8 cellular contexts compared by ENCODE assay signal in the genomic region with DNA sequence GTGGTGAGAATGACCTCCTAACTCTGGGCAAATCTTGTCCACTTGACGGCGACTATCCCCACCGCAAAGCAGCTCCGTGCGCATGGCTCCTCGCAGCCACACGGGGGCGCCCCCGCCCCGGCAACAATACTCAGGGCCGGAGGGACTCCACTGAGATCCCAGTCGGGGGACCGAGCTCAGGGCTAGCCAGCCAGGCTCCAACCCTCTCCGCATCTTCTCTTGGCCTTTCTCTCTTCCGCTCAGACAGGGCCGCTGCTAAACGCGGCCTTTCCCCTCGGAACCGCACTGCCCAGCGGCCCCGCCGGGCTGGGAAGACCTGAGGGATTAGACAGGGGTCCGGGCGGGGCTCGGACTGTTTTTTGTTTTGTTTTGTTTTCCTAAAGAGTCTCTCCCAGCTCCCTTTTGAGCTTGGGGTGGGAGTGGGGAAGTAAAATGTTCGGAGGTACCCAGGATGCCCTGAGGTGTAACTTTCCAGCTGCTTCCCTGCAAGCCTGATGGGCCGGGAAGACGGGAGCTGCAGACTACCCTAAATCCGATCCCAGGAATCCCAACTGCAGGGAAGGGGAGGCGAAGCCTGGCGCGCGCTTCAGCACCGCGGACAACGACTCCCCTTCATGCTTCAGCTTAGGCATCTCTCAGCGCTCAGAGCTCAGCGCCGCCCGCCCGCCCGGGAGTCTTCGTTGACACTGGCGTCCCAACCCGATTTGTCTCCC. TPM values are rescaled to one million over a fixed set of nuclear protein-coding genes. Genes with fewer than 3 reads are reported as not detected.
A peak's percentile ranks its signal among the peaks of the same experiment; 100 is the strongest.
DNase-seq lines count a peak whose midpoint lies in the region; ATAC-seq, FAIRE-seq and TF ChIP-seq lines count a peak whose summit lies in the region.

No MANE protein-coding gene starts in this region.

- WGBS in HepG2 (ENCODE audit: low lambda C conversion rate), result 54% methylated on average over 36 of the region's 46 CpGs

- H3K36me3 Mint-ChIP-seq in activated CD4-positive, alpha-beta T cell treated with anti-CD3 and anti-CD28 coated beads, Interleukin-2, amount 10 ng/mL, durations not matched to agents 7 days and 5 days (ENCODE audit: low read depth), result no peaks in the 10 kb centered on the region

- H4K20me1 ChIP-seq in HepG2 (ENCODE audit: insufficient read depth, low read length), result peaks cover 16% of the 10 kb centered on the region; the same call in 1 of the 2 replicates

- peaks cover 33% of the 10 kb centered on the region for H3K4me1 ChIP-seq in HepG2 (ENCODE audit: insufficient read depth, low read length)

- no peaks in the 10 kb centered on the region for H3K9me3 Mint-ChIP-seq in activated CD4-positive, alpha-beta T cell treated with anti-CD3 and anti-CD28 coated beads, Interleukin-2, amount 10 ng/mL, durations not matched to agents 7 days and 5 days

- peak overlapping the region in 2 of 3 experiments; percentile 46 to 49; a peak in 4 of 6 replicates for H3K4me3 ChIP-seq in HepG2 (replicated peaks in 1 of 3; ENCODE audit: insufficient read depth in 1 of 3, low read depth in 2 of 3, low read length in 3 of 3)

- DNase-seq in ACHN, result peak; percentile 84
- peak; percentile 33 for DNase-seq in NCI-H345 treated with DMSO at 0.1 percent for 48 hours (lab: John Stamatoyannopoulos, UW; ENCODE audit: unreplicated experiment)
- peak; percentile 75 for DNase-seq in activated CD4-positive, alpha-beta T cell treated with anti-CD3 and anti-CD28 coated beads, Interleukin-2, amount 10 ng/mL, durations not matched to agents 7 days and 5 days
- peak; percentile 57 for DNase-seq in dedifferentiated amniotic fluid mesenchymal stem cell (ENCODE audit: extremely low spot score)
- peak; percentile 62 for DNase-seq in HepG2 (ENCODE audit: low spot score)
- DNase-seq in stimulated activated CD4-positive, alpha-beta T cell treated with anti-CD3 and anti-CD28 coated beads, Interleukin-2, amount 100 ng/mL, for 48 hours, result peak; percentile 76 to 80

- in situ Hi-C loops in ACHN (cut with HindIII; ENCODE audit: low pct_ligation_motif_present, low pct_unique_long_range_greater_than_20kb, low sequenced_read_pairs) (no loop called here), HepG2 (cut with HindIII; ENCODE audit: extremely low pct_ligation_motif_present, low pct_unique_long_range_greater_than_20kb) (loop anchor here (5.0 kb wide), 1 partner anchor 171 kb away; no protein-coding TSS in a partner anchor)

- no peak for TF ChIP-seq POLR2A in HepG2 (IDR thresholded peaks at IDR 0.05; ENCODE audit: insufficient read depth in 1 of 2, low read depth in 2 of 2, low read length in 2 of 2)

- POLR2A ChIA-PET in activated CD4-positive, alpha-beta T cell treated with anti-CD3 and anti-CD28 coated beads, Interleukin-2, amount 10 ng/mL, durations not matched to agents 7 days and 5 days (lab: Charles Lee), result interaction anchor here (1.2 kb wide), 1 partner anchor 169 kb away, joined by 3 read pairs; no protein-coding TSS in a partner anchor
- POLR2A ChIA-PET in HepG2 (lab: Yijun Ruan, JAX), result interaction anchor here (0.6 to 2.1 kb wide), 5 partner anchors 9 to 216 kb away, joined by 3 to 17 read pairs (median 5); a partner anchor contains a TSS

- no peaks in the 10 kb centered on the region for H3K27me3 ChIP-seq in HepG2 (ENCODE audit: control insufficient read depth in 1 of 2, insufficient read depth in 2 of 2, low read length in 2 of 2)

- ATAC-seq in GM18867 (IDR thresholded peaks at IDR 0.05; ENCODE audit: unreplicated experiment) (peak; percentile 41), HG03139 (IDR thresholded peaks at IDR 0.05; ENCODE audit: unreplicated experiment) (peak; percentile 63), HepG2 (peak; percentile 87)

- no peak overlapping the region for H3K27ac Mint-ChIP-seq in activated CD4-positive, alpha-beta T cell treated with anti-CD3 and anti-CD28 coated beads, Interleukin-2, amount 10 ng/mL, durations not matched to agents 7 days and 5 days

- H3K27me3 Mint-ChIP-seq in activated CD4-positive, alpha-beta T cell treated with anti-CD3 and anti-CD28 coated beads, Interleukin-2, amount 10 ng/mL, durations not matched to agents 7 days and 5 days, result peaks cover 23% of the 10 kb centered on the region

- CTCF ChIA-PET in activated CD4-positive, alpha-beta T cell treated with anti-CD3 and anti-CD28 coated beads, Interleukin-2, amount 10 ng/mL, durations not matched to agents 7 days and 5 days (lab: Charles Lee), result interaction anchor here (0.5 to 5.1 kb wide), 47 partner anchors 9 to 637 kb away, joined by 3 to 47 read pairs (median 4); a partner anchor contains a TSS
- CTCF ChIA-PET in HepG2 (lab: Yijun Ruan, JAX; ENCODE audit: low intra/inter-chr PET ratio, low total read pairs), result interaction anchor here (0.9 to 1.8 kb wide), 3 partner anchors 169 to 232 kb away, joined by 3 to 10 read pairs (median 5); no protein-coding TSS in a partner anchor

- FAIRE-seq in HepG2 (lab: Jason Lieb, UNC), result peak; percentile 56

- peak; percentile 87 for TF ChIP-seq RAD21 in HepG2 (CRISPR knock-in tag; IDR thresholded peaks at IDR 0.05)

- peaks cover 50% of the 10 kb centered on the region for H3K4me1 Mint-ChIP-seq in activated CD4-positive, alpha-beta T cell treated with anti-CD3 and anti-CD28 coated beads, Interleukin-2, amount 10 ng/mL, durations not matched to agents 7 days and 5 days

- no peak overlapping the region for H3K27ac ChIP-seq in HepG2 (ENCODE audit: extremely low read length, insufficient read depth, low read length)

- TF ChIP-seq CTCF in HepG2 (CRISPR knock-in tag; IDR thresholded peaks at IDR 0.05), result peak; percentile 93

- H3K36me3 ChIP-seq in HepG2 (replicated peaks in 1 of 2; ENCODE audit: control insufficient read depth in 1 of 2, insufficient read depth in 2 of 2, low read length in 2 of 2), result 0 out of 5 replicates have a peak, but pooled peaks cover 0 to 3% of the 10 kb centered on the region in 2 experiments

- H3K9ac ChIP-seq in HepG2 (ENCODE audit: insufficient read depth, low read depth, low read length), result no peak overlapping the region

- H3K9me3 ChIP-seq in HepG2 (ENCODE audit: low read length), result no peaks in the 10 kb centered on the region

- TF ChIP-seq EP300 in HepG2 (IDR thresholded peaks at IDR 0.05; ENCODE audit: low read depth in 2 of 2, low read length in 2 of 2) (no peak), HepG2 (CRISPR knock-in tag; IDR thresholded peaks at IDR 0.05; ENCODE audit: borderline replicate concordance) (no peak)

- no TSS peak for BruUV-seq in HepG2 (replicated peaks; lab: Mats Ljungman, UMichigan)

- no peaks in the 10 kb centered on the region for H3K79me2 ChIP-seq in HepG2 (ENCODE audit: insufficient read depth, low read length)

- H2AFZ ChIP-seq in HepG2 (ENCODE audit: low read length), result no peak overlapping the region

- H3K4me2 ChIP-seq in HepG2 (ENCODE audit: low read depth, low read length), result peak overlapping the region; percentile 72

- intact Hi-C loops in HepG2 (cut with micrococcal nuclease; ENCODE audit: unreplicated experiment), result loop anchor here (1.0 kb wide), 1 partner anchor 168 kb away; no protein-coding TSS in a partner anchor

- H3K4me3 Mint-ChIP-seq in activated CD4-positive, alpha-beta T cell treated with anti-CD3 and anti-CD28 coated beads, Interleukin-2, amount 10 ng/mL, durations not matched to agents 7 days and 5 days, result peak overlapping the region; percentile 73

RNA-seq across cellular contexts. Expression of a gene that starts 2.7 kb away (rescaled TPM):
- 1 to 10 TPM; 3.5 to 4.5 TPM for total RNA-seq in activated CD4-positive, alpha-beta T cell treated with anti-CD3 and anti-CD28 coated beads, Interleukin-2, amount 10 ng/mL, durations not matched to agents 7 days and 5 days
- 0.42 TPM in 1 of 2 replicates, not detected in the other for total RNA-seq in HepG2 (2016; rRNA removed; fragmentation: Illumina TruSeq; extraction: Trizol)
- total RNA-seq in HepG2 (2016; cell fraction: cytosol; rRNA removed; fragmentation: Illumina TruSeq; extraction: Trizol; ENCODE audit: low read depth), result not detected in 2 replicates
- total RNA-seq in HepG2 (2016; cell fraction: insoluble cytoplasmic fraction; rRNA removed; fragmentation: Illumina TruSeq; extraction: Trizol), result 0.13 and 0.52 TPM in 2 replicates
- not detected in 2 replicates for total RNA-seq in HepG2 (2016; cell fraction: membrane; rRNA removed; fragmentation: Illumina TruSeq; extraction: Trizol)
- 1.1 and 1.7 TPM in 2 replicates for total RNA-seq in HepG2 (2016; cell fraction: nucleus; rRNA removed; fragmentation: Illumina TruSeq; extraction: Trizol)
- polyA plus RNA-seq in HepG2 (2011; rRNA removed), result 0.70 and 0.88 TPM in 2 replicates
- polyA plus RNA-seq in HepG2 (2011; cell fraction: cytosol; rRNA removed), result 0.13 TPM in 1 of 2 replicates, not detected in the other
- polyA plus RNA-seq in HepG2 (2011; cell fraction: nucleus; rRNA removed), result 3.4 and 3.8 TPM in 2 replicates
- 1.0 and 1.6 TPM in 2 replicates for polyA plus RNA-seq in HepG2 (2012)
- not detected in 2 replicates for polyA plus RNA-seq in HepG2 (2016; cell fraction: cytosol; fragmentation: Illumina TruSeq; extraction: Trizol; ENCODE audit: low read depth)
- not detected in 2 replicates for polyA plus RNA-seq in HepG2 (2016; cell fraction: insoluble cytoplasmic fraction; fragmentation: Illumina TruSeq; extraction: Trizol; ENCODE audit: low read depth)
- polyA plus RNA-seq in HepG2 (2016; cell fraction: membrane; fragmentation: Illumina TruSeq; extraction: Trizol; ENCODE audit: low read depth), result not detected in 2 replicates
- polyA plus RNA-seq in HepG2 (2016; cell fraction: nucleus; fragmentation: Illumina TruSeq; extraction: Trizol; ENCODE audit: insufficient read depth, low read depth), result 2.7 and 2.9 TPM in 2 replicates
- 1.2 and 2.3 TPM in 2 replicates for polyA minus RNA-seq in HepG2 (2011; rRNA and poly(A)+ RNA removed; ENCODE audit: low replicate concordance)
- not detected in 2 replicates for polyA minus RNA-seq in HepG2 (2011; cell fraction: cytosol; rRNA and poly(A)+ RNA removed)
- 4.1 and 7.7 TPM in 2 replicates for polyA minus RNA-seq in HepG2 (2011; cell fraction: nucleus; rRNA and poly(A)+ RNA removed)

RNA-seq across cellular contexts. Expression of a gene that starts 22.7 kb away (rescaled TPM):
- total RNA-seq in activated CD4-positive, alpha-beta T cell treated with anti-CD3 and anti-CD28 coated beads, Interleukin-2, amount 10 ng/mL, durations not matched to agents 7 days and 5 days, result 100 to 1,000 TPM; 135 to 145 TPM
- 33.2 and 36.5 TPM in 2 replicates for total RNA-seq in HepG2 (2016; rRNA removed; fragmentation: Illumina TruSeq; extraction: Trizol)
- total RNA-seq in HepG2 (2016; cell fraction: cytosol; rRNA removed; fragmentation: Illumina TruSeq; extraction: Trizol; ENCODE audit: low read depth), result 23.2 and 27.7 TPM in 2 replicates
- 30.6 and 34.0 TPM in 2 replicates for total RNA-seq in HepG2 (2016; cell fraction: insoluble cytoplasmic fraction; rRNA removed; fragmentation: Illumina TruSeq; extraction: Trizol)
- total RNA-seq in HepG2 (2016; cell fraction: membrane; rRNA removed; fragmentation: Illumina TruSeq; extraction: Trizol), result 23.7 and 29.9 TPM in 2 replicates
- total RNA-seq in HepG2 (2016; cell fraction: nucleus; rRNA removed; fragmentation: Illumina TruSeq; extraction: Trizol), result 50.1 and 59.4 TPM in 2 replicates
- polyA plus RNA-seq in HepG2 (2011; rRNA removed), result 35.5 and 39.8 TPM in 2 replicates
- polyA plus RNA-seq in HepG2 (2011; cell fraction: cytosol; rRNA removed), result 7.7 and 10.8 TPM in 2 replicates
- polyA plus RNA-seq in HepG2 (2011; cell fraction: nucleus; rRNA removed), result 66.7 and 69.3 TPM in 2 replicates
- 35.2 and 48.0 TPM in 2 replicates for polyA plus RNA-seq in HepG2 (2012)
- 1.0 and 1.1 TPM in 2 replicates for polyA plus RNA-seq in HepG2 (2016; cell fraction: cytosol; fragmentation: Illumina TruSeq; extraction: Trizol; ENCODE audit: low read depth)
- 24.3 and 27.7 TPM in 2 replicates for polyA plus RNA-seq in HepG2 (2016; cell fraction: insoluble cytoplasmic fraction; fragmentation: Illumina TruSeq; extraction: Trizol; ENCODE audit: low read depth)
- polyA plus RNA-seq in HepG2 (2016; cell fraction: membrane; fragmentation: Illumina TruSeq; extraction: Trizol; ENCODE audit: low read depth), result 2.9 and 3.6 TPM in 2 replicates
- 105 and 122 TPM in 2 replicates for polyA plus RNA-seq in HepG2 (2016; cell fraction: nucleus; fragmentation: Illumina TruSeq; extraction: Trizol; ENCODE audit: insufficient read depth, low read depth)
- 18.7 and 34.4 TPM in 2 replicates for polyA minus RNA-seq in HepG2 (2011; rRNA and poly(A)+ RNA removed; ENCODE audit: low replicate concordance)
- 18.9 and 20.4 TPM in 2 replicates for polyA minus RNA-seq in HepG2 (2011; cell fraction: cytosol; rRNA and poly(A)+ RNA removed)
- polyA minus RNA-seq in HepG2 (2011; cell fraction: nucleus; rRNA and poly(A)+ RNA removed), result 91.7 and 107 TPM in 2 replicates

RNA-seq across cellular contexts. Expression of a gene that starts 57.7 kb away (rescaled TPM):
- 10 to 100 TPM; 25.9 to 30.3 TPM for total RNA-seq in activated CD4-positive, alpha-beta T cell treated with anti-CD3 and anti-CD28 coated beads, Interleukin-2, amount 10 ng/mL, durations not matched to agents 7 days and 5 days
- 129 and 160 TPM in 2 replicates for total RNA-seq in HepG2 (2016; rRNA removed; fragmentation: Illumina TruSeq; extraction: Trizol)
- total RNA-seq in HepG2 (2016; cell fraction: cytosol; rRNA removed; fragmentation: Illumina TruSeq; extraction: Trizol; ENCODE audit: low read depth), result 72.9 and 79.2 TPM in 2 replicates
- 127 and 156 TPM in 2 replicates for total RNA-seq in HepG2 (2016; cell fraction: insoluble cytoplasmic fraction; rRNA removed; fragmentation: Illumina TruSeq; extraction: Trizol)
- 118 and 120 TPM in 2 replicates for total RNA-seq in HepG2 (2016; cell fraction: membrane; rRNA removed; fragmentation: Illumina TruSeq; extraction: Trizol)
- total RNA-seq in HepG2 (2016; cell fraction: nucleus; rRNA removed; fragmentation: Illumina TruSeq; extraction: Trizol), result 40.1 and 46.2 TPM in 2 replicates
- 47.6 and 50.8 TPM in 2 replicates for polyA plus RNA-seq in HepG2 (2011; rRNA removed)
- polyA plus RNA-seq in HepG2 (2011; cell fraction: cytosol; rRNA removed), result 77.2 and 99.2 TPM in 2 replicates
- polyA plus RNA-seq in HepG2 (2011; cell fraction: nucleus; rRNA removed), result 35.2 and 42.2 TPM in 2 replicates
- 50.7 and 56.1 TPM in 2 replicates for polyA plus RNA-seq in HepG2 (2012)
- 74.7 and 76.8 TPM in 2 replicates for polyA plus RNA-seq in HepG2 (2016; cell fraction: cytosol; fragmentation: Illumina TruSeq; extraction: Trizol; ENCODE audit: low read depth)
- polyA plus RNA-seq in HepG2 (2016; cell fraction: insoluble cytoplasmic fraction; fragmentation: Illumina TruSeq; extraction: Trizol; ENCODE audit: low read depth), result 123 and 134 TPM in 2 replicates
- polyA plus RNA-seq in HepG2 (2016; cell fraction: membrane; fragmentation: Illumina TruSeq; extraction: Trizol; ENCODE audit: low read depth), result 94.9 and 101 TPM in 2 replicates
- polyA plus RNA-seq in HepG2 (2016; cell fraction: nucleus; fragmentation: Illumina TruSeq; extraction: Trizol; ENCODE audit: insufficient read depth, low read depth), result 69.1 and 70.7 TPM in 2 replicates
- 57.7 and 87.9 TPM in 2 replicates for polyA minus RNA-seq in HepG2 (2011; rRNA and poly(A)+ RNA removed; ENCODE audit: low replicate concordance)
- polyA minus RNA-seq in HepG2 (2011; cell fraction: cytosol; rRNA and poly(A)+ RNA removed), result 11.6 and 28.0 TPM in 2 replicates
- polyA minus RNA-seq in HepG2 (2011; cell fraction: nucleus; rRNA and poly(A)+ RNA removed), result 4.2 and 7.6 TPM in 2 replicates

Comparison
In these comparisons a context has a peak if more than half of its experiments do, and no peak if none do; other contexts are left out.
1. DNase-seq: peak in every context shown above with its lines; median percentile 84 in ACHN; 78 in stimulated activated CD4-positive, alpha-beta T cell treated with anti-CD3 and anti-CD28 coated beads, Interleukin-2, amount 100 ng/mL, for 48 hours; 75 in activated CD4-positive, alpha-beta T cell treated with anti-CD3 and anti-CD28 coated beads, Interleukin-2, amount 10 ng/mL, durations not matched to agents 7 days and 5 days; 62 in HepG2; 57 in dedifferentiated amniotic fluid mesenchymal stem cell; 33 in NCI-H345 treated with DMSO at 0.1 percent for 48 hours.